Comparison of ENCODE assay signal across 8 cellular contexts in genomic region chr2:77725045-77725444, GRCh38.
"Had no signal": no experiment of that assay in that cellular context is flagged by ENCODE, and none has a peak within 500 bp of the region (broad histone marks: within the 10 kb centered on the region; RNA-seq: fewer than 3 reads in every experiment).

No MANE protein-coding gene starts in this region.

- ATAC-seq: GM12878 had no signal

- DNase-seq: GDM1, GF-D8 had no signal

- FAIRE-seq: G401.6, GM12878, GM12891, GM12892, GM18507, GM19239 had no signal

- H3K4me3 ChIP-seq: GM12878 had no signal
